Comparison of ENCODE assay signal across 23 cellular contexts in the genomic region with DNA sequence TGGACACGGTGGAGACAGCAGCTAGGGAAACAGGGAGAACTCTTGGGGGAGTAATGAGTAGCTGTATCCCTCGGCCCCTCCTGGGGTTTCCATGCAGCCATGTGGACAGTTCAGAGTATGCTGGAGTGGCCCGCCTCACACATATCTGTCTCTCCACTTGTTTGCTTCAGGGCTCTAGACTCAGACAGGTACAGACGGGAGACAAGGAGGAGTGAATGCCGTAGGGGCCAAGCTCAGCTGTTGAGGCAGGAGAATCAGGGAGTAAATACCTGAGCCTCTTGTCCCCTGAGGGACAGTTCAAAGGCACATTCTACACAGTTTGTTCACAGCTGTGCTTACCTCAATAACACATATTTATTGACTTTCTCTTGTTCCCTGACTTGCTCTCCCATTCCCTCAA. TPM values are rescaled to one million over a fixed set of nuclear protein-coding genes. Genes with fewer than 3 reads are reported as not detected.
DNase-seq lines count a peak whose midpoint lies in the region; ATAC-seq, FAIRE-seq and TF ChIP-seq lines count a peak whose summit lies in the region.
"Had no signal": no experiment of that assay in that cellular context is flagged by ENCODE, and none has a peak within 500 bp of the region (broad histone marks: within the 10 kb centered on the region; RNA-seq: fewer than 3 reads in every experiment).

No MANE protein-coding gene starts in this region.

- FAIRE-seq in HepG2 (lab: Jason Lieb, UNC) = no peak
- FAIRE-seq: HTR-8/SVneo had no signal

- H2AFZ ChIP-seq in HepG2 (ENCODE audit: low read length) (no peak overlapping the region), neural progenitor cell (replicated peaks) (peak overlapping the region; percentile 10)

- H3K4me2 ChIP-seq in HepG2 (ENCODE audit: low read depth, low read length) = no peak overlapping the region
- H3K4me2 ChIP-seq in neural progenitor cell = no peak overlapping the region

- H3K36me3 Mint-ChIP-seq in neural progenitor cell = no peaks in the 10 kb centered on the region

- H3K4me1 ChIP-seq in HepG2 (ENCODE audit: insufficient read depth, low read length) (no peaks in the 10 kb centered on the region), right lobe of liver (no peaks in the 10 kb centered on the region), neural progenitor cell (no peaks in the 10 kb centered on the region)
- H3K4me1 ChIP-seq: SJSA1 had no signal

- H3K9me3 Mint-ChIP-seq in neural progenitor cell = no peaks in the 10 kb centered on the region

- intact Hi-C loops in HepG2 (cut with micrococcal nuclease; ENCODE audit: unreplicated experiment) = no loop called here
- intact Hi-C loops in right lobe of liver (cut with DNase I) = no loop called here

- TF ChIP-seq POLR2A in HepG2 (IDR thresholded peaks at IDR 0.05; ENCODE audit: insufficient read depth in 1 of 2, low read depth in 2 of 2, low read length in 2 of 2) = no peak
- no peak for TF ChIP-seq POLR2A in right lobe of liver (IDR thresholded peaks at IDR 0.05)

- peaks cover 0 to 9% of the 10 kb centered on the region in 2 experiments; a peak in 2 of 5 replicates for H3K27me3 ChIP-seq in HepG2 (ENCODE audit: control insufficient read depth in 1 of 2, insufficient read depth in 2 of 2, low read length in 2 of 2)
- no peaks in the 10 kb centered on the region for H3K27me3 ChIP-seq in right lobe of liver
- no peaks in the 10 kb centered on the region for H3K27me3 ChIP-seq in neural progenitor cell
- H3K27me3 ChIP-seq: SJSA1 had no signal

- H3K27me3 Mint-ChIP-seq in neural progenitor cell (ENCODE audit: insufficient read depth, low read depth) = peaks cover 2% of the 10 kb centered on the region

- no peaks in the 10 kb centered on the region for H3K36me3 ChIP-seq in HepG2 (replicated peaks in 1 of 2; ENCODE audit: control insufficient read depth in 1 of 2, insufficient read depth in 2 of 2, low read length in 2 of 2)
- H3K36me3 ChIP-seq in right lobe of liver = no peaks in the 10 kb centered on the region
- H3K36me3 ChIP-seq in neural progenitor cell = no peaks in the 10 kb centered on the region
- H3K36me3 ChIP-seq: SJSA1 had no signal

- H4K20me1 ChIP-seq in HepG2 (ENCODE audit: insufficient read depth, low read length) (no peaks in the 10 kb centered on the region), neural progenitor cell (ENCODE audit: low read depth) (no peaks in the 10 kb centered on the region)

- ATAC-seq in HepG2 = peak; percentile 66
- no peak for ATAC-seq in right lobe of liver
- no peak for ATAC-seq in stimulated activated naive CD8-positive, alpha-beta T cell treated with anti-CD3 and anti-CD28 coated beads, Interleukin-15, Interleukin-2, amounts not matched to agents 100 U/mL and 50 U/mL, for 24 hours
- no peak for ATAC-seq in GM18520 (IDR thresholded peaks at IDR 0.05; ENCODE audit: unreplicated experiment)
- ATAC-seq: Right ventricle myocardium inferior had no signal

- in situ Hi-C loops in HepG2 (cut with HindIII; ENCODE audit: extremely low pct_ligation_motif_present, low pct_unique_long_range_greater_than_20kb) = no loop called here

- DNase-seq in HepG2 (ENCODE audit: low spot score) (no peak), right lobe of liver (no peak), epithelial cell of esophagus (ENCODE audit: low read depth) (peak; percentile 53), neural progenitor cell (ENCODE audit: low spot score) (no peak), ureter (ENCODE audit: low spot score) (peak; percentile 24), occipital lobe (lab: John Stamatoyannopoulos, UW) (no peak)
- no peak for DNase-seq in stimulated activated naive CD8-positive, alpha-beta T cell treated with anti-CD3 and anti-CD28 coated beads, Interleukin-15, Interleukin-2, amounts not matched to agents 100 U/mL and 50 U/mL, for 24 hours
- DNase-seq: 8988T; CD8-positive, alpha-beta memory T cell; DMS53; IMR-90; NCI-H1105; NCI-H146; NCI-H2029; NCI-H2171; NCI-H345; NCI-H524 treated with DMSO at 0.1 percent for 48 hours; OCI-M1 had no signal

- H3K9ac ChIP-seq in HepG2 (ENCODE audit: insufficient read depth, low read depth, low read length) (no peak overlapping the region), neural progenitor cell (no peak overlapping the region)

- H3K9me3 ChIP-seq in HepG2 (ENCODE audit: low read length) (no peaks in the 10 kb centered on the region), right lobe of liver (no peaks in the 10 kb centered on the region), neural progenitor cell (ENCODE audit: low read depth) (no peaks in the 10 kb centered on the region)
- H3K9me3 ChIP-seq: SJSA1 had no signal

- H3K27ac Mint-ChIP-seq in neural progenitor cell = no peak overlapping the region
- H3K27ac Mint-ChIP-seq: CD8-positive, alpha-beta memory T cell had no signal

- H3K4me1 Mint-ChIP-seq in neural progenitor cell = no peaks in the 10 kb centered on the region
- H3K4me1 Mint-ChIP-seq: CD8-positive, alpha-beta memory T cell had no signal

- TF ChIP-seq RAD21 in HepG2 (CRISPR knock-in tag; IDR thresholded peaks at IDR 0.05) = no peak

- H3K79me2 ChIP-seq in HepG2 (ENCODE audit: insufficient read depth, low read length) (no peaks in the 10 kb centered on the region), neural progenitor cell (ENCODE audit: low read depth) (no peaks in the 10 kb centered on the region)

- H3K4me3 ChIP-seq in HepG2 (replicated peaks in 1 of 3; ENCODE audit: insufficient read depth in 1 of 3, low read depth in 2 of 3, low read length in 3 of 3) (no peak overlapping the region), right lobe of liver (no peak overlapping the region), epithelial cell of esophagus (ENCODE audit: low read length) (no peak overlapping the region), neural progenitor cell (no peak overlapping the region)
- H3K4me3 ChIP-seq: SJSA1 had no signal

- no peak overlapping the region for H3K4me3 Mint-ChIP-seq in neural progenitor cell
- H3K4me3 Mint-ChIP-seq: CD8-positive, alpha-beta memory T cell had no signal

- TF ChIP-seq EP300 in HepG2 (IDR thresholded peaks at IDR 0.05; ENCODE audit: low read depth in 2 of 2, low read length in 2 of 2) (no peak), HepG2 (CRISPR knock-in tag; IDR thresholded peaks at IDR 0.05; ENCODE audit: borderline replicate concordance) (no peak)

- no peak for TF ChIP-seq CTCF in HepG2 (CRISPR knock-in tag; IDR thresholded peaks at IDR 0.05)
- no peak for TF ChIP-seq CTCF in right lobe of liver (IDR thresholded peaks at IDR 0.05)
- TF ChIP-seq CTCF in epithelial cell of esophagus (IDR thresholded peaks at IDR 0.05; ENCODE audit: insufficient read depth, low read depth, low read length, missing control alignments) = no peak
- TF ChIP-seq CTCF in neural progenitor cell (IDR thresholded peaks at IDR 0.05) = no peak

- CTCF ChIA-PET in HepG2 (lab: Yijun Ruan, JAX; ENCODE audit: low intra/inter-chr PET ratio, low total read pairs) = no interaction called here

- H3F3A ChIP-seq in neural progenitor cell (ENCODE audit: low read depth) = no peaks in the 10 kb centered on the region

- H3K27ac ChIP-seq in HepG2 (ENCODE audit: extremely low read length, insufficient read depth, low read length) = no peak overlapping the region
- no peak overlapping the region for H3K27ac ChIP-seq in right lobe of liver
- H3K27ac ChIP-seq in neural progenitor cell = no peak overlapping the region
- H3K27ac ChIP-seq: C4-2B, SJSA1 had no signal

- WGBS in HepG2 (ENCODE audit: low lambda C conversion rate) = 0% methylated on average over 2 of the region's 5 CpGs
- 55% methylated on average over 5 of the region's 5 CpGs for WGBS in right lobe of liver (ENCODE audit: insufficient coverage, low coverage, low lambda C conversion rate, missing lambda C conversion rate)

- BruUV-seq in HepG2 (replicated peaks; lab: Mats Ljungman, UMichigan) = no TSS peak

- POLR2A ChIA-PET in HepG2 (lab: Yijun Ruan, JAX) = no interaction called here

TF ChIP-seq in HepG2, 621 proteins besides CTCF, POLR2A, EP300 and RAD21 (continues in another document):
- TF ChIP-seq GFI1 (CRISPR knock-in tag; IDR thresholded peaks at IDR 0.05; ENCODE audit: borderline replicate concordance) = no peak
- TF ChIP-seq CCAR2 (optimal IDR thresholded peaks at IDR 0.05; ENCODE audit: low read depth, low read length) = no peak
- no peak for TF ChIP-seq ZNF788 (CRISPR knock-in tag; IDR thresholded peaks at IDR 0.05; ENCODE audit: borderline replicate concordance)
- TF ChIP-seq, protein P1, sequence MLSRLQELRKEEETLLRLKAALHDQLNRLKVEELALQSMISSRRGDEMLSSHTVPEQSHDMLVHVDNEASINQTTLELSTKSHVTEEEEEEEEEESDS (CRISPR knock-in tag; IDR thresholded peaks at IDR 0.05; ENCODE audit: borderline replicate concordance) = no peak
- no peak for TF ChIP-seq KDM4B (CRISPR knock-in tag; IDR thresholded peaks at IDR 0.05)

RNA-seq across cellular contexts. Expression of gene PTGFRN, which starts 7.7 kb away (rescaled TPM):
- total RNA-seq in HepG2 (2016; rRNA removed; fragmentation: Illumina TruSeq; extraction: Trizol) = 5.2 and 11.3 TPM in 2 replicates
- 0.30 and 0.44 TPM in 2 replicates for total RNA-seq in HepG2 (2016; cell fraction: cytosol; rRNA removed; fragmentation: Illumina TruSeq; extraction: Trizol; ENCODE audit: low read depth)
- 4.6 and 10.3 TPM in 2 replicates for total RNA-seq in HepG2 (2016; cell fraction: insoluble cytoplasmic fraction; rRNA removed; fragmentation: Illumina TruSeq; extraction: Trizol)
- 2.2 and 2.3 TPM in 2 replicates for total RNA-seq in HepG2 (2016; cell fraction: membrane; rRNA removed; fragmentation: Illumina TruSeq; extraction: Trizol)
- total RNA-seq in HepG2 (2016; cell fraction: nucleus; rRNA removed; fragmentation: Illumina TruSeq; extraction: Trizol) = 10.6 and 12.9 TPM in 2 replicates
- polyA plus RNA-seq in HepG2 (2011; rRNA removed) = 3.3 and 3.5 TPM in 2 replicates
- polyA plus RNA-seq in HepG2 (2011; cell fraction: cytosol; rRNA removed) = 2.2 and 2.7 TPM in 2 replicates
- polyA plus RNA-seq in HepG2 (2011; cell fraction: nucleus; rRNA removed) = 1.7 and 1.8 TPM in 2 replicates
- 2.2 and 3.3 TPM in 2 replicates for polyA plus RNA-seq in HepG2 (2012)
- 0.94 and 1.1 TPM in 2 replicates for polyA plus RNA-seq in HepG2 (2016; cell fraction: cytosol; fragmentation: Illumina TruSeq; extraction: Trizol; ENCODE audit: low read depth)
- polyA plus RNA-seq in HepG2 (2016; cell fraction: insoluble cytoplasmic fraction; fragmentation: Illumina TruSeq; extraction: Trizol; ENCODE audit: low read depth) = 4.4 and 4.6 TPM in 2 replicates
- 1.9 and 2.4 TPM in 2 replicates for polyA plus RNA-seq in HepG2 (2016; cell fraction: membrane; fragmentation: Illumina TruSeq; extraction: Trizol; ENCODE audit: low read depth)
- polyA plus RNA-seq in HepG2 (2016; cell fraction: nucleus; fragmentation: Illumina TruSeq; extraction: Trizol; ENCODE audit: insufficient read depth, low read depth) = 15.1 and 17.0 TPM in 2 replicates
- polyA minus RNA-seq in HepG2 (2011; rRNA and poly(A)+ RNA removed; ENCODE audit: low replicate concordance) = 7.4 and 47.2 TPM in 2 replicates
- polyA minus RNA-seq in HepG2 (2011; cell fraction: cytosol; rRNA and poly(A)+ RNA removed) = 2.9 and 5.4 TPM in 2 replicates
- 3.1 and 3.5 TPM in 2 replicates for polyA minus RNA-seq in HepG2 (2011; cell fraction: nucleus; rRNA and poly(A)+ RNA removed)
- 10 to 100 TPM; 12.6 to 28.1 (median 17.5) TPM for total RNA-seq in right lobe of liver
- 41.5 and 53.2 TPM in 2 replicates for total RNA-seq in neural progenitor cell (ENCODE audit: low replicate concordance)
- total RNA-seq in ureter = 103 TPM
- 52.7 TPM for total RNA-seq in occipital lobe

Comparison
In these comparisons a context has a peak if more than half of its experiments do, and no peak if none do; other contexts are left out.
1. DNase-seq: peak in epithelial cell of esophagus (single experiment) and ureter (single experiment); none in HepG2 (single experiment), right lobe of liver (0 of 3), neural progenitor cell (single experiment), stimulated activated naive CD8-positive, alpha-beta T cell treated with anti-CD3 and anti-CD28 coated beads, Interleukin-15, Interleukin-2, amounts not matched to agents 100 U/mL and 50 U/mL, for 24 hours (single experiment) and occipital lobe (single experiment).